8 cellular contexts compared by ENCODE assay signal in the genomic region with DNA sequence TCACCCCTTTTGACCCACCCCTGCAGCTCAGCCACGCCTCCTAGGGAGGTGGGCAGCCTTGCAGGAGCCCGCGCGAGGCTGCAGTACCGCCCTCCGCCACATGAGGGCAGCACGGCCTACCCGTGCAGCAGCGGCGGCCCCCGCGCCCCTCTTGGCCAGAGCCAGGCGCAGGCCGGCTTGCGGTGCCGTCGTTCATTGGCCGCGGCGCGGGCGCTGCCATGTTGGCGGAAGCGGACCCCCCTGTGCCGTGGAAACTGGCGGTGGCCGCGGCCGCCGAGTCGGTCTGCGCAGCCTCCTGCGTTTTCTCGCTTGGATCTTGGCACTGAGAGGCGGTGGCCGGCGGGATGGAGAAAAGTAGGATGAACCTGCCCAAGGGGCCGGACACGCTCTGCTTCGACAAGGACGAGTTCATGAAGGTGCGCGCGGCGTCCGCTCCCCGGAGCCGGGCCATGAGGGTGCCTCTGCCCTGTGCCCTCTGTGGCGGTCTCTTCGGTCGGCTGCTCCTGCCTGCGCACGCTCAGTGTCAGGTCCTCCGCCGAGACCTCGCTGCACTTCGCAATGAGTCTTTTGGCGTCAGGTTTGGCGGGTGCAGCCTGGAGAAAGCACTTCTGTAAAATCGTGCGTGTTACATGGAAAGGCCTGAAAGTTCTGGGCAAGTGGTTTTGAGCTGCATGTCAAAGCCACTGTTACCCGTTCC. TPM values are rescaled to one million over a fixed set of nuclear protein-coding genes. Genes with fewer than 3 reads are reported as not detected.
A peak's percentile ranks its signal among the peaks of the same experiment; 100 is the strongest.
DNase-seq lines count a peak whose midpoint lies in the region; ATAC-seq and TF ChIP-seq lines count a peak whose summit lies in the region.

A gene with protein sequence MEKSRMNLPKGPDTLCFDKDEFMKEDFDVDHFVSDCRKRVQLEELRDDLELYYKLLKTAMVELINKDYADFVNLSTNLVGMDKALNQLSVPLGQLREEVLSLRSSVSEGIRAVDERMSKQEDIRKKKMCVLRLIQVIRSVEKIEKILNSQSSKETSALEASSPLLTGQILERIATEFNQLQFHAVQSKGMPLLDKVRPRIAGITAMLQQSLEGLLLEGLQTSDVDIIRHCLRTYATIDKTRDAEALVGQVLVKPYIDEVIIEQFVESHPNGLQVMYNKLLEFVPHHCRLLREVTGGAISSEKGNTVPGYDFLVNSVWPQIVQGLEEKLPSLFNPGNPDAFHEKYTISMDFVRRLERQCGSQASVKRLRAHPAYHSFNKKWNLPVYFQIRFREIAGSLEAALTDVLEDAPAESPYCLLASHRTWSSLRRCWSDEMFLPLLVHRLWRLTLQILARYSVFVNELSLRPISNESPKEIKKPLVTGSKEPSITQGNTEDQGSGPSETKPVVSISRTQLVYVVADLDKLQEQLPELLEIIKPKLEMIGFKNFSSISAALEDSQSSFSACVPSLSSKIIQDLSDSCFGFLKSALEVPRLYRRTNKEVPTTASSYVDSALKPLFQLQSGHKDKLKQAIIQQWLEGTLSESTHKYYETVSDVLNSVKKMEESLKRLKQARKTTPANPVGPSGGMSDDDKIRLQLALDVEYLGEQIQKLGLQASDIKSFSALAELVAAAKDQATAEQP (plus strand): TSS at position 219 of the 697 bp plus-strand sequence. CDS start 126 bp downstream, at position 345.

- H3K9me3 Mint-ChIP-seq in GM23338: no peaks in the 10 kb centered on the region
- H3K9me3 Mint-ChIP-seq in activated T-helper 2 cell treated with anti-CD3 and anti-CD28 coated beads, Interferon-gamma antibody, Interleukin-2, Interleukin-4, amounts not matched to agents 10 μg/mL and 5 μg/mL and 100 μg/mL, durations not matched to agents 14 hours and 24 hours and 36 hours: no peaks in the 10 kb centered on the region
- no peaks in the 10 kb centered on the region for H3K9me3 Mint-ChIP-seq in natural killer cell treated with Interleukin-12 subunit alpha and Interleukin-12 subunit beta and Interleukin-15 and Interleukin-18, amount 100 ng/mL, for 72 hours
- H3K9me3 Mint-ChIP-seq in stimulated activated naive CD8-positive, alpha-beta T cell treated with anti-CD3 and anti-CD28 coated beads, Interleukin-15, Interleukin-2, amounts not matched to agents 100 ng/mL and 50 ng/mL, for 24 hours: no peaks in the 10 kb centered on the region

- H4K20me1 ChIP-seq in GM23338 (replicated peaks; ENCODE audit: insufficient read depth): peaks cover 25% of the 10 kb centered on the region; the same call in 1 of the 2 replicates

- H3K4me1 ChIP-seq in GM23338 (ENCODE audit: insufficient read depth): peaks cover 17% of the 10 kb centered on the region

- peak within 1 kb of the TSS; percentile 94 for H3K4me2 ChIP-seq in GM23338

- POLR2A ChIA-PET in RWPE1 (lab: Yijun Ruan, JAX; ENCODE audit: low non-redundant PET): no interaction called here

- peaks cover 6% of the 10 kb centered on the region; the same call in 1 of the 3 replicates for H3K36me3 Mint-ChIP-seq in GM23338 (ENCODE audit: low read depth)
- peaks cover 18% of the 10 kb centered on the region for H3K36me3 Mint-ChIP-seq in activated T-helper 2 cell treated with anti-CD3 and anti-CD28 coated beads, Interferon-gamma antibody, Interleukin-2, Interleukin-4, amounts not matched to agents 10 μg/mL and 5 μg/mL and 100 μg/mL, durations not matched to agents 14 hours and 24 hours and 36 hours (ENCODE audit: low read depth)
- peaks cover 12% of the 10 kb centered on the region for H3K36me3 Mint-ChIP-seq in natural killer cell treated with Interleukin-12 subunit alpha and Interleukin-12 subunit beta and Interleukin-15 and Interleukin-18, amount 100 ng/mL, for 72 hours
- peaks cover 19% of the 10 kb centered on the region for H3K36me3 Mint-ChIP-seq in stimulated activated naive CD8-positive, alpha-beta T cell treated with anti-CD3 and anti-CD28 coated beads, Interleukin-15, Interleukin-2, amounts not matched to agents 100 ng/mL and 50 ng/mL, for 24 hours (ENCODE audit: low read depth)

- TF ChIP-seq CTCF in GM23338 (conservative IDR thresholded peaks at IDR 0.05; ENCODE audit: low read depth in 2 of 2) (peak; percentile 78 to 86), RWPE1 (conservative IDR thresholded peaks at IDR 0.05; ENCODE audit: low read depth) (peak; percentile 98)

- H3F3A ChIP-seq in GM23338 (replicated peaks; ENCODE audit: low read depth): no peaks in the 10 kb centered on the region

- no peaks in the 10 kb centered on the region for H3K27me3 ChIP-seq in GM23338 (ENCODE audit: insufficient read depth)

- CTCF ChIA-PET in RWPE1 (lab: Yijun Ruan, JAX): interaction anchor here (0.5 to 1.6 kb wide), 8 partner anchors 9 to 1287 kb away, joined by 3 to 8 read pairs (median 4); a partner anchor contains a TSS

- peak; percentile 90 for ATAC-seq in GM23338
- peak; percentile 97 to 99 for ATAC-seq in natural killer cell treated with Interleukin-12 subunit alpha and Interleukin-12 subunit beta and Interleukin-15 and Interleukin-18, amount 100 ng/mL, for 72 hours

- H3K79me2 ChIP-seq in GM23338 (replicated peaks; ENCODE audit: insufficient read depth): peaks cover 50% of the 10 kb centered on the region

- H3K9me2 ChIP-seq in GM23338 (ENCODE audit: insufficient read depth): no peaks in the 10 kb centered on the region

- peak within 1 kb of the TSS; percentile 100 for H3K4me3 ChIP-seq in GM23338

- intact Hi-C loops in activated T-helper 2 cell treated with anti-CD3 and anti-CD28 coated beads, Interferon-gamma antibody, Interleukin-2, Interleukin-4, amounts not matched to agents 10 μg/mL and 5 μg/mL and 100 μg/mL, durations not matched to agents 14 hours and 24 hours and 36 hours (cut with micrococcal nuclease): loop anchor here (1.0 to 5.0 kb wide), 6 partner anchors 225 to 1085 kb away; a partner anchor contains a TSS

- H2AFZ ChIP-seq in GM23338: peak within 1 kb of the TSS; percentile 93

- peak within 1 kb of the TSS; percentile 87 for H3K27ac ChIP-seq in GM23338 (ENCODE audit: low read depth)
- peak within 1 kb of the TSS; percentile 79 for H3K27ac ChIP-seq in RWPE1

- peak within 1 kb of the TSS; percentile 97 for H3K4me3 Mint-ChIP-seq in GM23338
- peak within 1 kb of the TSS; percentile 98 for H3K4me3 Mint-ChIP-seq in activated T-helper 2 cell treated with anti-CD3 and anti-CD28 coated beads, Interferon-gamma antibody, Interleukin-2, Interleukin-4, amounts not matched to agents 10 μg/mL and 5 μg/mL and 100 μg/mL, durations not matched to agents 14 hours and 24 hours and 36 hours (ENCODE audit: low read depth)
- H3K4me3 Mint-ChIP-seq in natural killer cell treated with Interleukin-12 subunit alpha and Interleukin-12 subunit beta and Interleukin-15 and Interleukin-18, amount 100 ng/mL, for 72 hours: peak within 1 kb of the TSS; percentile 87
- H3K4me3 Mint-ChIP-seq in stimulated activated naive CD8-positive, alpha-beta T cell treated with anti-CD3 and anti-CD28 coated beads, Interleukin-15, Interleukin-2, amounts not matched to agents 100 ng/mL and 50 ng/mL, for 24 hours: peak within 1 kb of the TSS; percentile 100

- H3K36me3 ChIP-seq in GM23338 (ENCODE audit: insufficient read depth): no peaks in the 10 kb centered on the region

- peaks cover 3% of the 10 kb centered on the region for H3K27me3 Mint-ChIP-seq in GM23338 (ENCODE audit: insufficient read depth, low read depth, poor library complexity)
- H3K27me3 Mint-ChIP-seq in activated T-helper 2 cell treated with anti-CD3 and anti-CD28 coated beads, Interferon-gamma antibody, Interleukin-2, Interleukin-4, amounts not matched to agents 10 μg/mL and 5 μg/mL and 100 μg/mL, durations not matched to agents 14 hours and 24 hours and 36 hours (ENCODE audit: low read depth): peaks cover 19% of the 10 kb centered on the region
- H3K27me3 Mint-ChIP-seq in natural killer cell treated with Interleukin-12 subunit alpha and Interleukin-12 subunit beta and Interleukin-15 and Interleukin-18, amount 100 ng/mL, for 72 hours: peaks cover 16 to 29% of the 10 kb centered on the region in 2 donors
- H3K27me3 Mint-ChIP-seq in stimulated activated naive CD8-positive, alpha-beta T cell treated with anti-CD3 and anti-CD28 coated beads, Interleukin-15, Interleukin-2, amounts not matched to agents 100 ng/mL and 50 ng/mL, for 24 hours: peaks cover 18% of the 10 kb centered on the region

- peaks cover 22% of the 10 kb centered on the region; the same call in 2 of the 3 replicates for H3K4me1 Mint-ChIP-seq in GM23338
- peaks cover 41% of the 10 kb centered on the region for H3K4me1 Mint-ChIP-seq in activated T-helper 2 cell treated with anti-CD3 and anti-CD28 coated beads, Interferon-gamma antibody, Interleukin-2, Interleukin-4, amounts not matched to agents 10 μg/mL and 5 μg/mL and 100 μg/mL, durations not matched to agents 14 hours and 24 hours and 36 hours (ENCODE audit: low read depth)
- H3K4me1 Mint-ChIP-seq in natural killer cell treated with Interleukin-12 subunit alpha and Interleukin-12 subunit beta and Interleukin-15 and Interleukin-18, amount 100 ng/mL, for 72 hours (ENCODE audit: low read depth in 2 of 2): peaks cover 34 to 43% of the 10 kb centered on the region in 2 donors
- peaks cover 63% of the 10 kb centered on the region for H3K4me1 Mint-ChIP-seq in stimulated activated naive CD8-positive, alpha-beta T cell treated with anti-CD3 and anti-CD28 coated beads, Interleukin-15, Interleukin-2, amounts not matched to agents 100 ng/mL and 50 ng/mL, for 24 hours (ENCODE audit: low read depth)

- DNase-seq in ELF-1 (ENCODE audit: low read depth, low spot score) (peak; percentile 99), GM23338 (ENCODE audit: low spot score) (peak; percentile 95), LHCN-M2 (ENCODE audit: low read depth) (peak; percentile 87), RWPE1 (ENCODE audit: low spot score) (peak; percentile 95), fibroblast of peridontal ligament (ENCODE audit: extremely low read depth) (peak; percentile 89)
- peak; percentile 92 for DNase-seq in activated T-helper 2 cell treated with anti-CD3 and anti-CD28 coated beads, Interferon-gamma antibody, Interleukin-2, Interleukin-4, amounts not matched to agents 10 μg/mL and 5 μg/mL and 100 μg/mL, durations not matched to agents 14 hours and 24 hours and 36 hours (ENCODE audit: low spot score)
- DNase-seq in natural killer cell treated with Interleukin-12 subunit alpha and Interleukin-12 subunit beta and Interleukin-15 and Interleukin-18, amount 100 ng/mL, for 72 hours (ENCODE audit: low spot score): peak; percentile 97

- peak within 1 kb of the TSS; percentile 96 for H3K27ac Mint-ChIP-seq in GM23338
- H3K27ac Mint-ChIP-seq in activated T-helper 2 cell treated with anti-CD3 and anti-CD28 coated beads, Interferon-gamma antibody, Interleukin-2, Interleukin-4, amounts not matched to agents 10 μg/mL and 5 μg/mL and 100 μg/mL, durations not matched to agents 14 hours and 24 hours and 36 hours: peak within 1 kb of the TSS; percentile 95
- peak within 1 kb of the TSS; percentile 69 to 94 for H3K27ac Mint-ChIP-seq in natural killer cell treated with Interleukin-12 subunit alpha and Interleukin-12 subunit beta and Interleukin-15 and Interleukin-18, amount 100 ng/mL, for 72 hours
- H3K27ac Mint-ChIP-seq in stimulated activated naive CD8-positive, alpha-beta T cell treated with anti-CD3 and anti-CD28 coated beads, Interleukin-15, Interleukin-2, amounts not matched to agents 100 ng/mL and 50 ng/mL, for 24 hours: peak within 1 kb of the TSS; percentile 97

RNA-seq across cellular contexts. Expression of the gene that starts here (rescaled TPM):
- total RNA-seq in GM23338 (2014; rRNA removed; shearing (Covaris generic)): 38.5 and 53.9 TPM in 2 replicates
- polyA plus RNA-seq in GM23338 (2016; fragmentation: Nextera tagmentation; extraction: Ambion mirVana): 29.2 and 35.8 TPM in 2 replicates
- 20.4 and 22.7 TPM in 2 replicates for total RNA-seq in LHCN-M2 (2014; rRNA removed)
- 9.3 TPM for polyA plus RNA-seq in LHCN-M2 (2012)
- 36.9 and 38.8 TPM in 2 replicates for total RNA-seq in activated T-helper 2 cell treated with anti-CD3 and anti-CD28 coated beads, Interferon-gamma antibody, Interleukin-2, Interleukin-4, amounts not matched to agents 10 μg/mL and 5 μg/mL and 100 μg/mL, durations not matched to agents 14 hours and 24 hours and 36 hours
- 10 to 100 TPM; 21.8 to 36.1 TPM for total RNA-seq in natural killer cell treated with Interleukin-12 subunit alpha and Interleukin-12 subunit beta and Interleukin-15 and Interleukin-18, amount 100 ng/mL, for 72 hours

Comparison
In these comparisons a context has a peak if more than half of its experiments do, and no peak if none do; other contexts are left out.
1. Peak in every context shown above with its lines: DNase-seq, ATAC-seq, H3K4me3 ChIP-seq and H3K27ac ChIP-seq.